ENCODE assay signal across 1 cellular context in genomic region chr19:3073159-3073563, GRCh38.
TF ChIP-seq lines count a peak whose summit lies in the region.

No MANE protein-coding gene starts in this region.

TF ChIP-seq in HepG2, 621 proteins besides CTCF, POLR2A, EP300 and RAD21 (continued from another document):
- TF ChIP-seq ZFP36L2 (CRISPR knock-in tag; IDR thresholded peaks at IDR 0.05) (no peak), ZFP91 (CRISPR knock-in tag; IDR thresholded peaks at IDR 0.05; ENCODE audit: borderline replicate concordance) (no peak), ZNF839 (CRISPR knock-in tag; IDR thresholded peaks at IDR 0.05; ENCODE audit: borderline replicate concordance) (no peak), ZGPAT (CRISPR knock-in tag; IDR thresholded peaks at IDR 0.05) (no peak), IRF9 (CRISPR knock-in tag; IDR thresholded peaks at IDR 0.05; ENCODE audit: borderline replicate concordance) (no peak), SNAI1 (CRISPR knock-in tag; IDR thresholded peaks at IDR 0.05; ENCODE audit: borderline replicate concordance) (no peak), RFX1 (IDR thresholded peaks at IDR 0.05) (peak; percentile 66; the same call in 1 of the 2 replicates), NFYC (CRISPR knock-in tag; IDR thresholded peaks at IDR 0.05) (peak; percentile 44), NFYB (CRISPR knock-in tag; IDR thresholded peaks at IDR 0.05) (peak; percentile 54)
